2 cellular contexts compared by ENCODE assay signal in genomic region chr10:48289652-48290238, GRCh38.
TF ChIP-seq lines count a peak whose summit lies in the region.

No MANE protein-coding gene starts in this region.

TF ChIP-seq in GM23338, 12 proteins besides CTCF, POLR2A, EP300 and RAD21:
- 0 out of 2 replicates have a peak, but pooled peaks have one; percentile 30 for TF ChIP-seq ZNF462 (CRISPR knock-in tag; IDR thresholded peaks at IDR 0.05)
- TF ChIP-seq EZH2phosphoT487 (IDR thresholded peaks at IDR 0.05; ENCODE audit: unreplicated experiment) = no peak
- no peak for TF ChIP-seq ZNF114 (CRISPR knock-in tag; IDR thresholded peaks at IDR 0.05)
- TF ChIP-seq JUNB (IDR thresholded peaks at IDR 0.05; ENCODE audit: unreplicated experiment) = no peak
- TF ChIP-seq NANOG (IDR thresholded peaks at IDR 0.05; ENCODE audit: borderline replicate concordance) = no peak
- no peak for TF ChIP-seq REST (IDR thresholded peaks at IDR 0.05; ENCODE audit: unreplicated experiment)
- no peak for TF ChIP-seq ETS1 (IDR thresholded peaks at IDR 0.05)
- peak; percentile 57 for TF ChIP-seq CREB1 (CRISPR knock-in tag; IDR thresholded peaks at IDR 0.05; ENCODE audit: low read depth)
- no peak for TF ChIP-seq EZH2 (IDR thresholded peaks at IDR 0.05; ENCODE audit: low read depth, unreplicated experiment)

TF ChIP-seq in endothelial cell of umbilical vein, 7 proteins besides CTCF, POLR2A, EP300 and RAD21 (continued from another document):
- no peak for TF ChIP-seq EZH2 (IDR thresholded peaks at IDR 0.05; ENCODE audit: borderline replicate concordance, low read depth, low read length, severe bottlenecking)
- TF ChIP-seq JUN (IDR thresholded peaks at IDR 0.05; ENCODE audit: borderline replicate concordance, insufficient read depth, insufficient read length, low read depth) = no peak
- no peak for TF ChIP-seq GATA2 (IDR thresholded peaks at IDR 0.05; ENCODE audit: insufficient read depth, insufficient read length, low read depth, low read length)
- TF ChIP-seq FOS (IDR thresholded peaks at IDR 0.05; ENCODE audit: borderline replicate concordance, insufficient read depth, low read length) = no peak
- TF ChIP-seq MYC (IDR thresholded peaks at IDR 0.05; ENCODE audit: low read depth, low read length) = no peak
- TF ChIP-seq MAX (IDR thresholded peaks at IDR 0.05; ENCODE audit: insufficient read depth, insufficient read length) = no peak
